In genomic region chr13:30832845-30833332, GRCh38 we compare ENCODE assay signal across 9 cellular contexts.
A peak's percentile ranks its signal among the peaks of the same experiment; 100 is the strongest.
DNase-seq lines count a peak whose midpoint lies in the region; ATAC-seq and TF ChIP-seq lines count a peak whose summit lies in the region.
"Had no signal": no experiment of that assay in that cellular context is flagged by ENCODE, and none has a peak within 500 bp of the region (broad histone marks: within the 10 kb centered on the region; RNA-seq: fewer than 3 reads in every experiment).

No MANE protein-coding gene starts in this region.

- ATAC-seq in left cardiac atrium (peak in 1 of 2 donors; percentile 41), HG03095 (IDR thresholded peaks at IDR 0.05; ENCODE audit: unreplicated experiment) (no peak), HG03565 (IDR thresholded peaks at IDR 0.05; ENCODE audit: unreplicated experiment) (no peak)
- ATAC-seq: naive thymus-derived CD8-positive, alpha-beta T cell had no signal

- H3K27ac ChIP-seq in VCaP, result peak overlapping the region; percentile 29; the same call in 1 of the 2 replicates

- intact Hi-C loops in left cardiac atrium (cut with DNase I), result no loop called here

- no peak for TF ChIP-seq CTCF in VCaP (conservative IDR thresholded peaks at IDR 0.05)

- DNase-seq in EL, result peak; percentile 47
- peak; percentile 90 for DNase-seq in NCI-H146 (lab: John Stamatoyannopoulos, UW)
- peak; percentile 53 for DNase-seq in left cardiac atrium
- peak; percentile 29 to 38 for DNase-seq in stimulated activated CD4-positive, alpha-beta T cell treated with anti-CD3 and anti-CD28 coated beads, Interleukin-4, amount 100 ng/mL, for 4 hours
- no peak for DNase-seq in GOT3 (lab: John Stamatoyannopoulos, UW)
